In genomic region chr7:34087892-34088891, GRCh38 we compare ENCODE assay signal across 8 cellular contexts.
DNase-seq lines count a peak whose midpoint lies in the region; ATAC-seq and TF ChIP-seq lines count a peak whose summit lies in the region.

No MANE protein-coding gene starts in this region.

- no peaks in the 10 kb centered on the region for H3K4me1 ChIP-seq in body of pancreas

- WGBS in body of pancreas, 2 donors: 71 to 74% methylated on average over 10 of the region's 10 CpGs

- ATAC-seq in body of pancreas: peak; percentile 60
- ATAC-seq in GM18858 (IDR thresholded peaks at IDR 0.05; ENCODE audit: unreplicated experiment): no peak

- no peaks in the 10 kb centered on the region for H3K9me3 ChIP-seq in body of pancreas

- H3K27ac Mint-ChIP-seq in nephron: no peak overlapping the region

- no peak overlapping the region for H3K4me3 Mint-ChIP-seq in nephron

- peaks cover 9% of the 10 kb centered on the region for H3K36me3 Mint-ChIP-seq in nephron (ENCODE audit: low read depth)

- no peak overlapping the region for H3K27ac ChIP-seq in body of pancreas

- TF ChIP-seq CTCF in body of pancreas (IDR thresholded peaks at IDR 0.05): peak in 5 of 7 experiments; percentile 16 to 35 (median 27)
- TF ChIP-seq CTCF in nephron (IDR thresholded peaks at IDR 0.05; ENCODE audit: unreplicated experiment in 3 of 3): peak in 2 of 3 experiments; percentile 19 to 33

- H3K4me3 ChIP-seq in body of pancreas: no peak overlapping the region

- intact Hi-C loops in body of pancreas (cut with DNase I): no loop called here

- DNase-seq in NOMO-1 treated with DMSO at 0.1 percent for 48 hours (lab: John Stamatoyannopoulos, UW; ENCODE audit: unreplicated experiment) (peak; percentile 5), NOMO-1 treated with dmso at 0.1 percent for 144 hours (lab: John Stamatoyannopoulos, UW; ENCODE audit: unreplicated experiment) (no peak), LHCN-M2 (ENCODE audit: low read depth) (peak; percentile 71), body of pancreas (peak in 3 of 4 donors; percentile 18 to 28 (median 25)), NCI-H1048 (lab: John Stamatoyannopoulos, UW) (no peak)
- no peak for DNase-seq in effector CD4-positive, alpha-beta T cell

- peaks cover 6% of the 10 kb centered on the region for H3K27me3 Mint-ChIP-seq in nephron (ENCODE audit: low read depth)

- no peaks in the 10 kb centered on the region for H3K9me3 Mint-ChIP-seq in nephron

- H3K27me3 ChIP-seq in body of pancreas: no peaks in the 10 kb centered on the region

- H3K36me3 ChIP-seq in body of pancreas (replicated peaks in 1 of 2; ENCODE audit: insufficient read depth in 1 of 2, low read depth in 2 of 2): no peaks in the 10 kb centered on the region

- TF ChIP-seq POLR2A in body of pancreas (IDR thresholded peaks at IDR 0.05): no peak

- H3K4me1 Mint-ChIP-seq in nephron: peaks cover 9% of the 10 kb centered on the region

Comparison
In these comparisons a context has a peak if more than half of its experiments do, and no peak if none do; other contexts are left out.
1. DNase-seq: peak in NOMO-1 treated with DMSO at 0.1 percent for 48 hours (single experiment), LHCN-M2 (single experiment) and body of pancreas (3 of 4); none in NOMO-1 treated with dmso at 0.1 percent for 144 hours (single experiment), effector CD4-positive, alpha-beta T cell (single experiment) and NCI-H1048 (single experiment).